32 cellular contexts compared by ENCODE assay signal in genomic region chr15:65076486-65077290, GRCh38. TPM values are rescaled to one million over a fixed set of nuclear protein-coding genes. Genes with fewer than 3 reads are reported as not detected.
A peak's percentile ranks its signal among the peaks of the same experiment; 100 is the strongest.
DNase-seq lines count a peak whose midpoint lies in the region; ATAC-seq and TF ChIP-seq lines count a peak whose summit lies in the region.
"Had no signal": no experiment of that assay in that cellular context is flagged by ENCODE, and none has a peak within 500 bp of the region (broad histone marks: within the 10 kb centered on the region; RNA-seq: fewer than 3 reads in every experiment).

Gene KBTBD13 (plus strand): TSS chr15:65076746. CDS start chr15:65076816, 70 bp downstream.

- no peak within 1 kb of the TSS for H2AFZ ChIP-seq in Loucy (ENCODE audit: low read length)
- H2AFZ ChIP-seq: PC-9 had no signal

- H3K4me3 ChIP-seq in Loucy (ENCODE audit: low read length, poor library complexity, severe bottlenecking) (peak within 1 kb of the TSS; percentile 46), cardiac muscle cell (no peak within 1 kb of the TSS), tibial artery (peak within 1 kb of the TSS; percentile 19 to 31), suprapubic skin (no peak within 1 kb of the TSS)
- H3K4me3 ChIP-seq: GM12878, left lung, PC-9, skin epidermis had no signal

- TF ChIP-seq EP300 in suprapubic skin (IDR thresholded peaks at IDR 0.05) = no peak

- WGBS in suprapubic skin = 86% methylated on average over 6 of the region's 73 CpGs

- H3K27me3 ChIP-seq in Loucy (ENCODE audit: insufficient read depth, low read length, poor library complexity, severe bottlenecking) = no peaks in the 10 kb centered on the region
- no peaks in the 10 kb centered on the region for H3K27me3 ChIP-seq in cardiac muscle cell
- no peaks in the 10 kb centered on the region for H3K27me3 ChIP-seq in tibial artery
- H3K27me3 ChIP-seq in suprapubic skin = peaks cover 16% of the 10 kb centered on the region

- H3K9me2 ChIP-seq in Loucy (replicated peaks; ENCODE audit: low read depth, low read length) = no peaks in the 10 kb centered on the region

- no peaks in the 10 kb centered on the region for H3K79me2 ChIP-seq in Loucy (ENCODE audit: insufficient read depth, low read length)

- H4K20me1 ChIP-seq in Loucy (ENCODE audit: insufficient read depth, low read length, poor library complexity, severe bottlenecking) = no peaks in the 10 kb centered on the region

- no peaks in the 10 kb centered on the region for H3K36me3 ChIP-seq in Loucy (ENCODE audit: insufficient read depth, low read length)
- no peaks in the 10 kb centered on the region for H3K36me3 ChIP-seq in cardiac muscle cell
- no peaks in the 10 kb centered on the region for H3K36me3 ChIP-seq in tibial artery
- no peaks in the 10 kb centered on the region for H3K36me3 ChIP-seq in suprapubic skin
- H3K36me3 ChIP-seq: breast epithelium, esophagus muscularis mucosa, left lung had no signal

- DNase-seq in cardiac muscle cell (ENCODE audit: low read depth in 1 of 2, low spot score in 1 of 2) (peak in 1 of 2 donors; percentile 38), myocyte (ENCODE audit: low read depth) (peak; percentile 35), tibial artery (peak in 1 of 2 donors; percentile 82), suprapubic skin (ENCODE audit: low spot score in 2 of 2) (no peak)
- DNase-seq in stimulated activated CD4-positive, alpha-beta T cell treated with anti-CD3 and anti-CD28 coated beads, Interleukin-12 subunit alpha, Interleukin-12 subunit beta, amount 100 ng/mL, for 4 hours = no peak
- DNase-seq: activated CD4-positive, alpha-beta T cell treated with anti-CD3 and anti-CD28 coated beads for 1 hour; activated gamma-delta T cell treated with Interleukin-2 at 50 U/mL for 16 hours; activated T-cell treated with anti-CD3 and anti-CD28 coated beads, Interleukin-2, amount 50 U/mL, for 1 hour; cortex of kidney; endodermal cell; foreskin melanocyte; hippocampal formation; immature natural killer cell; left lung; NCI-H1436 treated with DMSO at 0.1 percent for 48 hours; NCI-H510A treated with DMSO at 0.1 percent for 48 hours; NK-92 treated with Interleukin-12 subunit alpha and Interleukin-12 subunit beta, amount 100 ng/mL, for 24 hours; PC-9; SIG-M5; stimulated activated CD4-positive, alpha-beta T cell treated with anti-CD3 and anti-CD28 coated beads, Interleukin-1b, Interleukin-23, amount 100 ng/mL, for 48 hours; T-cell had no signal

- H3K9ac ChIP-seq in Loucy (ENCODE audit: low read depth, low read length, poor library complexity, severe bottlenecking) = peak within 1 kb of the TSS; percentile 63

- H3K4me1 ChIP-seq in Loucy (ENCODE audit: insufficient read depth, low read length, poor library complexity, severe bottlenecking) (peaks cover 27% of the 10 kb centered on the region), cardiac muscle cell (ENCODE audit: low read depth) (peaks cover 23% of the 10 kb centered on the region), tibial artery (peaks cover 4 to 76% (median 40%) of the 10 kb centered on the region in 4 donors), suprapubic skin (peaks cover 9% of the 10 kb centered on the region)
- H3K4me1 ChIP-seq: breast epithelium had no signal

- ATAC-seq in SK-N-SH treated with all-trans-retinoic acid at 6 μM for 48 hours = no peak
- ATAC-seq: GM12878, left lung, T-cell had no signal

- peak within 1 kb of the TSS; percentile 93 for H3K27ac ChIP-seq in cardiac muscle cell
- H3K27ac ChIP-seq in tibial artery = peak within 1 kb of the TSS; percentile 75 to 95
- H3K27ac ChIP-seq in suprapubic skin = no peak within 1 kb of the TSS
- H3K27ac ChIP-seq: breast epithelium, left lung, PC-9, skin epidermis had no signal

- no peaks in the 10 kb centered on the region for H3F3A ChIP-seq in Loucy (ENCODE audit: low read depth)

- H3K9me3 ChIP-seq in Loucy (ENCODE audit: insufficient read depth, low read depth, low read length) (no peaks in the 10 kb centered on the region), cardiac muscle cell (ENCODE audit: low read depth) (no peaks in the 10 kb centered on the region), tibial artery (no peaks in the 10 kb centered on the region), suprapubic skin (no peaks in the 10 kb centered on the region)
- H3K9me3 ChIP-seq: breast epithelium, esophagus muscularis mucosa, left lung had no signal

- H3K4me2 ChIP-seq in Loucy (ENCODE audit: low read depth, low read length, poor library complexity, severe bottlenecking) = peak within 1 kb of the TSS; percentile 70
- H3K4me2 ChIP-seq: PC-9 had no signal

- intact Hi-C loops in tibial artery (cut with DNase I; ENCODE audit: low total_unique reads) = no loop called here

- TF ChIP-seq POLR2A in suprapubic skin (IDR thresholded peaks at IDR 0.05) = no peak

- TF ChIP-seq CTCF in Loucy (conservative IDR thresholded peaks at IDR 0.05; ENCODE audit: low read length) = no peak
- no peak for TF ChIP-seq CTCF in cardiac muscle cell (IDR thresholded peaks at IDR 0.05; ENCODE audit: low read depth, low read length)
- TF ChIP-seq CTCF in tibial artery (IDR thresholded peaks at IDR 0.05) = no peak
- TF ChIP-seq CTCF in suprapubic skin (IDR thresholded peaks at IDR 0.05) = no peak

TF ChIP-seq in SK-N-SH treated with all-trans-retinoic acid at 6 μM for 48 hours, 23 proteins besides CTCF, POLR2A, EP300 and RAD21:
- no peak for TF ChIP-seq ZFP3 (CRISPR knock-in tag; IDR thresholded peaks at IDR 0.05)
- TF ChIP-seq TSHZ2 (CRISPR knock-in tag; IDR thresholded peaks at IDR 0.05) = no peak
- no peak for TF ChIP-seq ZC3H10 (CRISPR knock-in tag; IDR thresholded peaks at IDR 0.05)
- TF ChIP-seq GLIS3 (CRISPR knock-in tag; IDR thresholded peaks at IDR 0.05) = no peak
- no peak for TF ChIP-seq OSR1 (CRISPR knock-in tag; IDR thresholded peaks at IDR 0.05)
- TF ChIP-seq RARB (CRISPR knock-in tag; IDR thresholded peaks at IDR 0.05) = no peak
- TF ChIP-seq ZNF565 (CRISPR knock-in tag; conservative IDR thresholded peaks at IDR 0.05; ENCODE audit: low read depth) = no peak
- TF ChIP-seq SNAI2 (CRISPR knock-in tag; IDR thresholded peaks at IDR 0.05) = no peak
- TF ChIP-seq ZNF8 (CRISPR knock-in tag; IDR thresholded peaks at IDR 0.05) = no peak
- no peak for TF ChIP-seq ZNF70 (CRISPR knock-in tag; IDR thresholded peaks at IDR 0.05)
- TF ChIP-seq PPARA (CRISPR knock-in tag; IDR thresholded peaks at IDR 0.05; ENCODE audit: borderline replicate concordance) = no peak
- no peak for TF ChIP-seq TOX (CRISPR knock-in tag; IDR thresholded peaks at IDR 0.05; ENCODE audit: borderline replicate concordance)
- TF ChIP-seq CREB5 (CRISPR knock-in tag; IDR thresholded peaks at IDR 0.05; ENCODE audit: low read depth) = no peak
- TF ChIP-seq, protein P1, sequence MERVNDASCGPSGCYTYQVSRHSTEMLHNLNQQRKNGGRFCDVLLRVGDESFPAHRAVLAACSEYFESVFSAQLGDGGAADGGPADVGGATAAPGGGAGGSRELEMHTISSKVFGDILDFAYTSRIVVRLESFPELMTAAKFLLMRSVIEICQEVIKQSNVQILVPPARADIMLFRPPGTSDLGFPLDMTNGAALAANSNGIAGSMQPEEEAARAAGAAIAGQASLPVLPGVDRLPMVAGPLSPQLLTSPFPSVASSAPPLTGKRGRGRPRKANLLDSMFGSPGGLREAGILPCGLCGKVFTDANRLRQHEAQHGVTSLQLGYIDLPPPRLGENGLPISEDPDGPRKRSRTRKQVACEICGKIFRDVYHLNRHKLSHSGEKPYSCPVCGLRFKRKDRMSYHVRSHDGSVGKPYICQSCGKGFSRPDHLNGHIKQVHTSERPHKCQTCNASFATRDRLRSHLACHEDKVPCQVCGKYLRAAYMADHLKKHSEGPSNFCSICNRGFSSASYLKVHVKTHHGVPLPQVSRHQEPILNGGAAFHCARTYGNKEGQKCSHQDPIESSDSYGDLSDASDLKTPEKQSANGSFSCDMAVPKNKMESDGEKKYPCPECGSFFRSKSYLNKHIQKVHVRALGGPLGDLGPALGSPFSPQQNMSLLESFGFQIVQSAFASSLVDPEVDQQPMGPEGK (CRISPR knock-in tag; IDR thresholded peaks at IDR 0.05; ENCODE audit: borderline replicate concordance) = no peak

RNA-seq across cellular contexts. Expression of gene KBTBD13, which starts in this region (rescaled TPM):
- 3.3 and 5.0 TPM in 2 replicates for total RNA-seq in cardiac muscle cell
- 4.8 and 5.0 TPM in 2 replicates for polyA plus RNA-seq in cardiac muscle cell
- 0.13 TPM in 1 of 2 replicates, not detected in the other for total RNA-seq in myocyte
- 0.03 TPM for polyA plus RNA-seq in myocyte (2012)
- total RNA-seq in suprapubic skin = not detected
- total RNA-seq: Daoy, endodermal cell, HT1080, PC-9, T-cell had no signal
- polyA plus RNA-seq: AG04450, CD14-positive monocyte, GM12878, immature natural killer cell, neural cell had no signal

Comparison
In these comparisons a context has a peak if more than half of its experiments do, and no peak if none do; other contexts are left out.
1. Peak in DNase-seq in myocyte; RNA of the gene not detected or under 1 TPM.
2. H3K4me3 ChIP-seq: peak in Loucy (single experiment) and tibial artery (2 of 2); none in cardiac muscle cell (single experiment) and suprapubic skin (single experiment).